8 cellular contexts compared by ENCODE assay signal in the genomic region with DNA sequence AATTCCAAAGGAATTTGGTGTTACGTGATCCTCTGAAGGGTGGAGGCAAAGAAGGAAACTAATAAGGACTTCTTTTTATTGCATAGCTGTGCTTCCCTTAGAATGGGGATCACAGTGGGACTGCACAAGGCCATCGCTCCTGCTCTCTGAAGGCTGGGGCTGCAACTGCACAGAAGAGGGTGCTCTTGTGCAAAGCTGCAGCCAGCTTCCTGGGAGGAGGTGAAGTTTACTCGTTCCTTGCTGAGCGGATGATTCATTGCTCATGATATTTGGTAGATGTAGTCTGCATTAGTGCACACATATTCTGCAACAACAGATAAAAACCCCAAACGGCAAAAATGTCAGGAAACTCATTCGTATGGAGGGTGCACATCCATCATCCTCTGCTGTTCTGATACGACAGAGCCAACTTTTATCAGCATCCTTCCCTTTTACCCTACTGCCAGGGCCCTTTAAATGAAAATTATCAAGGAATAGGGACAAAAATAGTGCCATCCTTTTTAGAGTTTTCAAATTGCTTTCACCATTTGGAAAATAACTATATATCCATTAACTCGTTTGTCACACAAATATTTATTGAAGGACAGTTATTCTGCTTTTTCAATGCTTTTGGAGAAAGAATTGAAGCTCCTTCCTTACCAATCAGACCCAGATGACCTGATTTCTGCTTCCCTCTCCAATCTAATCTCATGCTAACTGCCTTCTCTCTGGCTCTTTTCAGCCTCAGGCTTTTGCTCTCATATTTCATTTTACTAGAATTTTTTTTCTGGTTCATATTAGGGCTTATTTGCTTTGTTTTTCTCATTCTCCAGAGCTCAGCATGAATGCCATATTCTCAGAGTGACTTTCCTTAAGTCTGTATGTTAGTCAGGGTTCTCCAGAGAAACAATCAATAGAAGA.
A peak's percentile ranks its signal among the peaks of the same experiment; 100 is the strongest.
DNase-seq lines count a peak whose midpoint lies in the region; ATAC-seq and TF ChIP-seq lines count a peak whose summit lies in the region.

No MANE protein-coding gene starts in this region.

- DNase-seq in 8988T (peak; percentile 14), GM13977 (ENCODE audit: low spot score) (peak; percentile 16), NCI-H345 treated with DMSO at 0.1 percent for 48 hours (lab: John Stamatoyannopoulos, UW; ENCODE audit: unreplicated experiment) (peak; percentile 5), dedifferentiated amniotic fluid mesenchymal stem cell (ENCODE audit: extremely low spot score) (peak; percentile 92), mesenchymal stem cell (peak; percentile 83)
- peak; percentile 82 for DNase-seq in activated CD4-positive, alpha-beta T cell treated with anti-CD3 and anti-CD28 coated beads, Interleukin-2, amount 10 ng/mL, durations not matched to agents 24 days and 14 days
- DNase-seq in stimulated activated CD8-positive, alpha-beta memory T cell treated with anti-CD3 and anti-CD28 coated beads, Interleukin-2, amount 100 ng/mL, for 48 hours (ENCODE audit: low read depth in 2 of 2) = peak; percentile 22 to 32

- H2BK120ac ChIP-seq in mesenchymal stem cell (ENCODE audit: low read depth, low read length) = no peak overlapping the region

- no peak overlapping the region for H2BK15ac ChIP-seq in mesenchymal stem cell (ENCODE audit: low read depth, poor library complexity, severe bottlenecking)

- no peaks in the 10 kb centered on the region for H3K4me1 ChIP-seq in mesenchymal stem cell (ENCODE audit: control insufficient read depth, insufficient read depth, low read depth, low read length)

- peak; percentile 96 for ATAC-seq in HG02885 (IDR thresholded peaks at IDR 0.05; ENCODE audit: poor library complexity, unreplicated experiment)

- no peak overlapping the region for H3K23ac ChIP-seq in mesenchymal stem cell (ENCODE audit: low read length in 2 of 2)

- no peak overlapping the region for H2BK12ac ChIP-seq in mesenchymal stem cell (ENCODE audit: low read length in 2 of 2)

- H3K4me2 ChIP-seq in mesenchymal stem cell (ENCODE audit: low read length, poor library complexity, severe bottlenecking) = no peak overlapping the region

- H3K4ac ChIP-seq in mesenchymal stem cell (ENCODE audit: low read depth in 1 of 2, low read length in 2 of 2) = no peak overlapping the region

- in situ Hi-C loops in GM13977 (cut with MboI; ENCODE audit: low pct_unique_long_range_greater_than_20kb, low sequenced_read_pairs, unreplicated experiment) = loop anchor here (10.0 kb wide), 2 partner anchors 697 to 977 kb away; no protein-coding TSS in a partner anchor

- H3K4me3 Mint-ChIP-seq in activated CD4-positive, alpha-beta T cell treated with anti-CD3 and anti-CD28 coated beads, Interleukin-2, amount 10 ng/mL, durations not matched to agents 24 days and 14 days = no peak overlapping the region

- H3K14ac ChIP-seq in mesenchymal stem cell (ENCODE audit: low read length in 2 of 2) = no peak overlapping the region

- no peaks in the 10 kb centered on the region for H3K27me3 ChIP-seq in mesenchymal stem cell (ENCODE audit: control insufficient read depth in 1 of 2, insufficient read depth in 1 of 2, low read length in 2 of 2)

- no peaks in the 10 kb centered on the region for H3K36me3 ChIP-seq in mesenchymal stem cell (ENCODE audit: control insufficient read depth in 1 of 2, insufficient read depth in 2 of 2, low read depth in 1 of 2, low read length in 2 of 2)

- 6% methylated on average over 5 of the region's 8 CpGs for WGBS in mesenchymal stem cell

- intact Hi-C loops in activated CD4-positive, alpha-beta T cell treated with anti-CD3 and anti-CD28 coated beads, Interleukin-2, amount 10 ng/mL, durations not matched to agents 24 days and 14 days (cut with micrococcal nuclease) = loop anchor here (1.0 to 5.0 kb wide), 4 partner anchors 264 to 977 kb away; a partner anchor contains a TSS

- no peak overlapping the region for H2AK5ac ChIP-seq in mesenchymal stem cell (ENCODE audit: low read length, severe bottlenecking)

- peak overlapping the region in 1 of 2 experiments; percentile 74 for H3K18ac ChIP-seq in mesenchymal stem cell (ENCODE audit: low read depth in 1 of 2, low read length in 2 of 2)

- peak overlapping the region; percentile 30 for H3K9ac ChIP-seq in mesenchymal stem cell (ENCODE audit: low read length)

- H3K27me3 Mint-ChIP-seq in activated CD4-positive, alpha-beta T cell treated with anti-CD3 and anti-CD28 coated beads, Interleukin-2, amount 10 ng/mL, durations not matched to agents 24 days and 14 days = peaks cover 21% of the 10 kb centered on the region

- H3K36me3 Mint-ChIP-seq in activated CD4-positive, alpha-beta T cell treated with anti-CD3 and anti-CD28 coated beads, Interleukin-2, amount 10 ng/mL, durations not matched to agents 24 days and 14 days (ENCODE audit: low read depth) = no peaks in the 10 kb centered on the region

- no peak overlapping the region for H4K91ac ChIP-seq in mesenchymal stem cell (ENCODE audit: low read length)

- H3K9me3 Mint-ChIP-seq in activated CD4-positive, alpha-beta T cell treated with anti-CD3 and anti-CD28 coated beads, Interleukin-2, amount 10 ng/mL, durations not matched to agents 24 days and 14 days = no peaks in the 10 kb centered on the region

- peak overlapping the region in 1 of 2 experiments; percentile 16 for H3K4me3 ChIP-seq in mesenchymal stem cell (ENCODE audit: insufficient read depth in 1 of 2, low read depth in 1 of 2, low read length in 2 of 2)

- H4K8ac ChIP-seq in mesenchymal stem cell (ENCODE audit: low read length) = no peak overlapping the region

- H3K9me3 ChIP-seq in mesenchymal stem cell (ENCODE audit: control insufficient read depth, low read length) = no peaks in the 10 kb centered on the region

- H3K4me1 Mint-ChIP-seq in activated CD4-positive, alpha-beta T cell treated with anti-CD3 and anti-CD28 coated beads, Interleukin-2, amount 10 ng/mL, durations not matched to agents 24 days and 14 days = no peaks in the 10 kb centered on the region

- H2AFZ ChIP-seq in mesenchymal stem cell (ENCODE audit: low read depth, low read length) = no peak overlapping the region

- no peak overlapping the region for H3K27ac ChIP-seq in mesenchymal stem cell (ENCODE audit: low read length, poor library complexity, severe bottlenecking)

- H3K27ac Mint-ChIP-seq in activated CD4-positive, alpha-beta T cell treated with anti-CD3 and anti-CD28 coated beads, Interleukin-2, amount 10 ng/mL, durations not matched to agents 24 days and 14 days = no peak overlapping the region

- H2BK5ac ChIP-seq in mesenchymal stem cell (ENCODE audit: low read depth, low read length, poor library complexity, severe bottlenecking) = no peak overlapping the region

- no peaks in the 10 kb centered on the region for H3K79me1 ChIP-seq in mesenchymal stem cell (replicated peaks; ENCODE audit: low read length, poor library complexity, severe bottlenecking)

- TF ChIP-seq CTCF in GM13977 (IDR thresholded peaks at IDR 0.05; ENCODE audit: extremely low read depth, insufficient read depth, missing control alignments) = peak; percentile 89

Comparison
In these comparisons a context has a peak if more than half of its experiments do, and no peak if none do; other contexts are left out.
1. DNase-seq: peak in every context shown above with its lines; median percentile 92 in dedifferentiated amniotic fluid mesenchymal stem cell; 83 in mesenchymal stem cell; 82 in activated CD4-positive, alpha-beta T cell treated with anti-CD3 and anti-CD28 coated beads, Interleukin-2, amount 10 ng/mL, durations not matched to agents 24 days and 14 days; 27 in stimulated activated CD8-positive, alpha-beta memory T cell treated with anti-CD3 and anti-CD28 coated beads, Interleukin-2, amount 100 ng/mL, for 48 hours; 16 in GM13977; 14 in 8988T; 5 in NCI-H345 treated with DMSO at 0.1 percent for 48 hours.